Comparison of ENCODE assay signal across 10 cellular contexts in the genomic region with DNA sequence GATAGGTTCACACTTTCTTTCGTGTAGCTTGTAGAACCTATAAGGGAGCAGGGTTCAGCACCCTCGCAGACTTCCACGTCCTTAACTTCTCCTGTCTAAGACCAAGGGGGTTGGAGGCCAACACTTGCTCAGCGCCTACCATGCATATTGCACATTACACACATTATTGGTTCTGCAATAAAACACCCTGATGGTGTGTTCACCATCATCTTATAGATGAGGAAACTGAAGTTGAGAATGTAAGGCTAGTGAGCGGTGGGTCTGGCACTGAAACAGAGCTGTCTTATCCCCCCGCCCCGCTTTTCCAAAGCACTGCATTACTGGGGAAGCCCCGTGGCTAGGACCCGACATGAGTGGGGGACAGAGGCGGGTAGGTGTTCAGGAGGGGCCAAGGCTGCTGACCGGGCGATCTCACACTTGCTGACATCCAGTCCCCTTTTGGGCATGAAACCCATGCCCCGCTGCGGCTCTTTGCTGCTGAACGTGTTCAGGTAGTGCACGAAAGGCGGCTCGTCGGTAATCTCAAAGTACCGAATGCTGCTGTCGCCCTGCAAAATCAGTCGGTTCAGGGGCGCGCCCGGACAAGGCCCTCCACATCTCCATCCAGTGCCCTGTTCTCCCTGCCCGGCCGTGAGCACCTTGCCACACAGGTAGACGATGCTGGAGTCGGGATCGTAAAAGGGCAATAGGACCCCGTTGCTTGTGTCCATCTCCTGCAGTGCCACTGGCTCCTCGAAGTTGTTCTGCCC. TPM values are rescaled to one million over a fixed set of nuclear protein-coding genes. Genes with fewer than 3 reads are reported as not detected.
A peak's percentile ranks its signal among the peaks of the same experiment; 100 is the strongest.
DNase-seq lines count a peak whose midpoint lies in the region; TF ChIP-seq lines count a peak whose summit lies in the region.
"Had no signal": no experiment of that assay in that cellular context is flagged by ENCODE, and none has a peak within 500 bp of the region (broad histone marks: within the 10 kb centered on the region; RNA-seq: fewer than 3 reads in every experiment).

No MANE protein-coding gene starts in this region.

- no peak for TF ChIP-seq EP300 in transverse colon (IDR thresholded peaks at IDR 0.05; ENCODE audit: low read depth)

- POLR2A ChIA-PET in HEK293 (lab: Yijun Ruan, JAX): interaction anchor here (0.7 kb wide), 1 partner anchor 12 kb away, joined by 3 read pairs; no protein-coding TSS in a partner anchor

- H3K4me3 ChIP-seq in HEK293 (ENCODE audit: low read depth, low read length): no peak overlapping the region
- H3K4me3 ChIP-seq in SK-N-MC: peak overlapping the region; percentile 74
- no peak overlapping the region for H3K4me3 ChIP-seq in skeletal muscle satellite cell (ENCODE audit: low read length)
- H3K4me3 ChIP-seq in transverse colon: peak overlapping the region in 2 of 4 donors; percentile 30 to 51
- H3K4me3 ChIP-seq: cardiac muscle cell had no signal

- H3K27me3 Mint-ChIP-seq in glutamatergic neuron (ENCODE audit: unreplicated experiment): peaks cover 20% of the 10 kb centered on the region

- no peak for TF ChIP-seq POLR2A in transverse colon (IDR thresholded peaks at IDR 0.05)

- no peak overlapping the region for H3K27ac Mint-ChIP-seq in glutamatergic neuron (ENCODE audit: unreplicated experiment)

- H3K36me3 Mint-ChIP-seq in glutamatergic neuron (ENCODE audit: unreplicated experiment): no peaks in the 10 kb centered on the region

- peak overlapping the region; percentile 75 for H3K4me2 ChIP-seq in skeletal muscle satellite cell (ENCODE audit: low read length)

- intact Hi-C loops in transverse colon (cut with DNase I; ENCODE audit: low total_unique reads): no loop called here

- DNase-seq in SK-N-MC (ENCODE audit: low read depth, low spot score): no peak
- no peak for DNase-seq in glutamatergic neuron
- DNase-seq in transverse colon: no peak
- DNase-seq in cerebellum (ENCODE audit: low spot score): no peak
- no peak for DNase-seq in NCI-H2227 (lab: John Stamatoyannopoulos, UW; ENCODE audit: unreplicated experiment)
- no peak for DNase-seq in GOT3 (lab: John Stamatoyannopoulos, UW)
- DNase-seq: NK-92 treated with Interleukin-12 subunit alpha and Interleukin-12 subunit beta, amount 100 ng/mL, for 24 hours had no signal

- peak overlapping the region; percentile 65 for H3K4me3 Mint-ChIP-seq in glutamatergic neuron (ENCODE audit: unreplicated experiment)

- TF ChIP-seq CTCF in HEK293 (tag by site-specific recombination; IDR thresholded peaks at IDR 0.05) (no peak), glutamatergic neuron (IDR thresholded peaks at IDR 0.05; ENCODE audit: partially characterized antibody, unreplicated experiment) (no peak), transverse colon (IDR thresholded peaks at IDR 0.05) (no peak)

- in situ Hi-C loops in transverse colon (cut with MboI; ENCODE audit: low pct_ligation_motif_present in 1 of 4, low pct_unique_long_range_greater_than_20kb in 1 of 4, low sequenced_read_pairs in 3 of 4): loop anchor here in 1 of 4 donors (25.0 kb wide), 1 partner anchor 321 kb away; a partner anchor contains a TSS

- H3K27me3 ChIP-seq in skeletal muscle satellite cell (ENCODE audit: control insufficient read depth, insufficient read depth, low read length) (no peaks in the 10 kb centered on the region), transverse colon (peaks cover 18% of the 10 kb centered on the region)

- H3K36me3 ChIP-seq in HEK293 (ENCODE audit: control insufficient read depth in 2 of 2, insufficient read depth in 1 of 2, low read length in 2 of 2) (peaks cover 0 to 29% of the 10 kb centered on the region in 2 experiments; a peak in 1 of 3 replicates), SK-N-MC (ENCODE audit: insufficient read depth, low read length) (no peaks in the 10 kb centered on the region; the same call in 1 of the 2 replicates), skeletal muscle satellite cell (ENCODE audit: insufficient read depth, low read length) (no peaks in the 10 kb centered on the region), transverse colon (no peaks in the 10 kb centered on the region)
- H3K36me3 ChIP-seq: cardiac muscle cell had no signal

- peaks cover 6% of the 10 kb centered on the region for H3K4me1 Mint-ChIP-seq in glutamatergic neuron (ENCODE audit: low read depth, unreplicated experiment)

- CTCF ChIA-PET in HEK293 (lab: Yijun Ruan, JAX): interaction anchor here (0.5 to 2.6 kb wide), 8 partner anchors 12 to 477 kb away, joined by 3 to 11 read pairs (median 3); no protein-coding TSS in a partner anchor

- H3K27ac ChIP-seq in HEK293 (ENCODE audit: extremely low read depth, low read depth, low read length): no peak overlapping the region
- H3K27ac ChIP-seq in SK-N-MC: no peak overlapping the region
- H3K27ac ChIP-seq in transverse colon: peak overlapping the region in 1 of 4 donors; percentile 50
- H3K27ac ChIP-seq: cardiac muscle cell had no signal

- H3K9me3 ChIP-seq in HEK293 (ENCODE audit: control insufficient read depth, insufficient read depth, low read depth, low read length) (no peaks in the 10 kb centered on the region), SK-N-MC (ENCODE audit: low read depth, low read length) (no peaks in the 10 kb centered on the region), skeletal muscle satellite cell (replicated peaks; ENCODE audit: low read length) (no peaks in the 10 kb centered on the region), transverse colon (no peaks in the 10 kb centered on the region)

- H3K9me3 Mint-ChIP-seq in glutamatergic neuron (ENCODE audit: unreplicated experiment): peaks cover 3% of the 10 kb centered on the region

- 35 to 39% methylated on average over 3 to 30 of the region's 32 CpGs for WGBS in transverse colon (ENCODE audit: low coverage in 1 of 2), 2 donors

- H3K9ac ChIP-seq in SK-N-MC (ENCODE audit: insufficient read length) (no peak overlapping the region), skeletal muscle satellite cell (ENCODE audit: low read depth, low read length) (no peak overlapping the region)

- H3K4me1 ChIP-seq in HEK293 (ENCODE audit: control insufficient read depth, insufficient read depth, low read length) (peaks cover 6% of the 10 kb centered on the region; the same call in 1 of the 2 replicates), skeletal muscle satellite cell (ENCODE audit: control insufficient read depth, insufficient read depth, low read length) (peaks cover 33% of the 10 kb centered on the region), transverse colon (peaks cover 41 to 60% (median 54%) of the 10 kb centered on the region in 4 donors)

TF ChIP-seq in HEK293, 187 proteins besides CTCF, POLR2A, EP300 and RAD21:
- no peak for TF ChIP-seq ZNF324 (tag by site-specific recombination; IDR thresholded peaks at IDR 0.05)
- TF ChIP-seq, protein P1, sequence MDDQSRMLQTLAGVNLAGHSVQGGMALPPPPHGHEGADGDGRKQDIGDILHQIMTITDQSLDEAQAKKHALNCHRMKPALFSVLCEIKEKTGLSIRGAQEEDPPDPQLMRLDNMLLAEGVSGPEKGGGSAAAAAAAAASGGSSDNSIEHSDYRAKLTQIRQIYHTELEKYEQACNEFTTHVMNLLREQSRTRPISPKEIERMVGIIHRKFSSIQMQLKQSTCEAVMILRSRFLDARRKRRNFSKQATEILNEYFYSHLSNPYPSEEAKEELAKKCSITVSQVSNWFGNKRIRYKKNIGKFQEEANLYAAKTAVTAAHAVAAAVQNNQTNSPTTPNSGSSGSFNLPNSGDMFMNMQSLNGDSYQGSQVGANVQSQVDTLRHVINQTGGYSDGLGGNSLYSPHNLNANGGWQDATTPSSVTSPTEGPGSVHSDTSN (CRISPR knock-in tag; IDR thresholded peaks at IDR 0.05): no peak
- TF ChIP-seq, protein P2, sequence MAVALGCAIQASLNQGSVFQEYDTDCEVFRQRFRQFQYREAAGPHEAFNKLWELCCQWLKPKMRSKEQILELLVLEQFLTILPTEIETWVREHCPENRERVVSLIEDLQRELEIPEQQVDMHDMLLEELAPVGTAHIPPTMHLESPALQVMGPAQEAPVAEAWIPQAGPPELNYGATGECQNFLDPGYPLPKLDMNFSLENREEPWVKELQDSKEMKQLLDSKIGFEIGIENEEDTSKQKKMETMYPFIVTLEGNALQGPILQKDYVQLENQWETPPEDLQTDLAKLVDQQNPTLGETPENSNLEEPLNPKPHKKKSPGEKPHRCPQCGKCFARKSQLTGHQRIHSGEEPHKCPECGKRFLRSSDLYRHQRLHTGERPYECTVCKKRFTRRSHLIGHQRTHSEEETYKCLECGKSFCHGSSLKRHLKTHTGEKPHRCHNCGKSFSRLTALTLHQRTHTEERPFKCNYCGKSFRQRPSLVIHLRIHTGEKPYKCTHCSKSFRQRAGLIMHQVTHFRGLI (tag by site-specific recombination; IDR thresholded peaks at IDR 0.05): 0 out of 2 replicates have a peak, but pooled peaks have one; percentile 1

RNA-seq across cellular contexts. Expression of a gene that starts 6.2 kb away (rescaled TPM):
- total RNA-seq in glutamatergic neuron (ENCODE audit: unreplicated experiment): 1.4 TPM
- 4.8 and 8.7 TPM in 2 replicates for total RNA-seq in skeletal muscle satellite cell (2012; rRNA removed)
- total RNA-seq in transverse colon: 10 to 100 TPM; 12.2 to 37.4 (median 13.9) TPM
- total RNA-seq in cerebellum: 1.3 TPM

RNA-seq across cellular contexts. Expression of a gene that starts 23.5 kb away (rescaled TPM):
- total RNA-seq in glutamatergic neuron (ENCODE audit: unreplicated experiment) (123 TPM), transverse colon (1 to 10 TPM; 2.9 to 8.6 (median 5.6) TPM), cerebellum (28.6 TPM)
- 7.4 and 11.9 TPM in 2 replicates for total RNA-seq in skeletal muscle satellite cell (2012; rRNA removed)

RNA-seq across cellular contexts. Expression of a gene that starts 27.0 kb away (rescaled TPM):
- total RNA-seq in glutamatergic neuron (ENCODE audit: unreplicated experiment): 46.7 TPM
- total RNA-seq in skeletal muscle satellite cell (2012; rRNA removed): 23.6 and 33.2 TPM in 2 replicates
- total RNA-seq in transverse colon: 10 to 100 TPM; 39.2 to 71.8 (median 41.3) TPM
- 35.7 TPM for total RNA-seq in cerebellum

RNA-seq across cellular contexts. Expression of a gene that starts 48.0 kb away (rescaled TPM):
- total RNA-seq in glutamatergic neuron (ENCODE audit: unreplicated experiment) (14.3 TPM), transverse colon (100 to 1,000 TPM in 1 of 4 donors, 10 to 100 TPM in 3; 47.8 to 144 (median 87.7) TPM), cerebellum (11.7 TPM)
- total RNA-seq in skeletal muscle satellite cell (2012; rRNA removed): 37.5 and 51.8 TPM in 2 replicates

RNA-seq across cellular contexts. Expression of a gene that starts 49.6 kb away (rescaled TPM):
- total RNA-seq in glutamatergic neuron (ENCODE audit: unreplicated experiment) (2.5 TPM), transverse colon (10 to 100 TPM; 18.7 to 38.0 (median 24.6) TPM), cerebellum (1.8 TPM)
- total RNA-seq in skeletal muscle satellite cell (2012; rRNA removed): 6.6 and 7.9 TPM in 2 replicates
